In the genomic region with DNA sequence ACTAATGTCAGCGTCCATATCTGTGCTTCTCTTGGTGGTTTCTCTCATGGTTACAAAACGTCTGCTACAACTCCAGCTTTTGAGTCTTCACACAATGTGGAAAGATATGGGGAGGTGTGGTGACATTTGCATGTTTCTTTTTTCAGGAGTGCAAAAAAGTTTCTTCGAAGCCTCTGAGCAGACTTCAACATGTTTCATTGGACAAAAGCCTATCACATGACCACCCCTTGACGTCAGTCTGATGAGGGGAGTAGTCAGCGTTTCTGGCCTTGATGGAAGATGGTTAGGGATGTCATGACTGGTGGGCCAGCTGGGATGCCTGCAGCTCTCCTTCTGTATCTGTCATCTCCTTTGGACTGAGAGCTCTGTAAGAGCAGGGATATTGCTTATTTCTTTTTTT, we compare ENCODE assay signal across 1 cellular context.
TF ChIP-seq lines count a peak whose summit lies in the region.

No MANE protein-coding gene starts in this region.

TF ChIP-seq in K562, 482 proteins besides CTCF, POLR2A, EP300 and RAD21 (continued from another document):
- TF ChIP-seq, protein P1, sequence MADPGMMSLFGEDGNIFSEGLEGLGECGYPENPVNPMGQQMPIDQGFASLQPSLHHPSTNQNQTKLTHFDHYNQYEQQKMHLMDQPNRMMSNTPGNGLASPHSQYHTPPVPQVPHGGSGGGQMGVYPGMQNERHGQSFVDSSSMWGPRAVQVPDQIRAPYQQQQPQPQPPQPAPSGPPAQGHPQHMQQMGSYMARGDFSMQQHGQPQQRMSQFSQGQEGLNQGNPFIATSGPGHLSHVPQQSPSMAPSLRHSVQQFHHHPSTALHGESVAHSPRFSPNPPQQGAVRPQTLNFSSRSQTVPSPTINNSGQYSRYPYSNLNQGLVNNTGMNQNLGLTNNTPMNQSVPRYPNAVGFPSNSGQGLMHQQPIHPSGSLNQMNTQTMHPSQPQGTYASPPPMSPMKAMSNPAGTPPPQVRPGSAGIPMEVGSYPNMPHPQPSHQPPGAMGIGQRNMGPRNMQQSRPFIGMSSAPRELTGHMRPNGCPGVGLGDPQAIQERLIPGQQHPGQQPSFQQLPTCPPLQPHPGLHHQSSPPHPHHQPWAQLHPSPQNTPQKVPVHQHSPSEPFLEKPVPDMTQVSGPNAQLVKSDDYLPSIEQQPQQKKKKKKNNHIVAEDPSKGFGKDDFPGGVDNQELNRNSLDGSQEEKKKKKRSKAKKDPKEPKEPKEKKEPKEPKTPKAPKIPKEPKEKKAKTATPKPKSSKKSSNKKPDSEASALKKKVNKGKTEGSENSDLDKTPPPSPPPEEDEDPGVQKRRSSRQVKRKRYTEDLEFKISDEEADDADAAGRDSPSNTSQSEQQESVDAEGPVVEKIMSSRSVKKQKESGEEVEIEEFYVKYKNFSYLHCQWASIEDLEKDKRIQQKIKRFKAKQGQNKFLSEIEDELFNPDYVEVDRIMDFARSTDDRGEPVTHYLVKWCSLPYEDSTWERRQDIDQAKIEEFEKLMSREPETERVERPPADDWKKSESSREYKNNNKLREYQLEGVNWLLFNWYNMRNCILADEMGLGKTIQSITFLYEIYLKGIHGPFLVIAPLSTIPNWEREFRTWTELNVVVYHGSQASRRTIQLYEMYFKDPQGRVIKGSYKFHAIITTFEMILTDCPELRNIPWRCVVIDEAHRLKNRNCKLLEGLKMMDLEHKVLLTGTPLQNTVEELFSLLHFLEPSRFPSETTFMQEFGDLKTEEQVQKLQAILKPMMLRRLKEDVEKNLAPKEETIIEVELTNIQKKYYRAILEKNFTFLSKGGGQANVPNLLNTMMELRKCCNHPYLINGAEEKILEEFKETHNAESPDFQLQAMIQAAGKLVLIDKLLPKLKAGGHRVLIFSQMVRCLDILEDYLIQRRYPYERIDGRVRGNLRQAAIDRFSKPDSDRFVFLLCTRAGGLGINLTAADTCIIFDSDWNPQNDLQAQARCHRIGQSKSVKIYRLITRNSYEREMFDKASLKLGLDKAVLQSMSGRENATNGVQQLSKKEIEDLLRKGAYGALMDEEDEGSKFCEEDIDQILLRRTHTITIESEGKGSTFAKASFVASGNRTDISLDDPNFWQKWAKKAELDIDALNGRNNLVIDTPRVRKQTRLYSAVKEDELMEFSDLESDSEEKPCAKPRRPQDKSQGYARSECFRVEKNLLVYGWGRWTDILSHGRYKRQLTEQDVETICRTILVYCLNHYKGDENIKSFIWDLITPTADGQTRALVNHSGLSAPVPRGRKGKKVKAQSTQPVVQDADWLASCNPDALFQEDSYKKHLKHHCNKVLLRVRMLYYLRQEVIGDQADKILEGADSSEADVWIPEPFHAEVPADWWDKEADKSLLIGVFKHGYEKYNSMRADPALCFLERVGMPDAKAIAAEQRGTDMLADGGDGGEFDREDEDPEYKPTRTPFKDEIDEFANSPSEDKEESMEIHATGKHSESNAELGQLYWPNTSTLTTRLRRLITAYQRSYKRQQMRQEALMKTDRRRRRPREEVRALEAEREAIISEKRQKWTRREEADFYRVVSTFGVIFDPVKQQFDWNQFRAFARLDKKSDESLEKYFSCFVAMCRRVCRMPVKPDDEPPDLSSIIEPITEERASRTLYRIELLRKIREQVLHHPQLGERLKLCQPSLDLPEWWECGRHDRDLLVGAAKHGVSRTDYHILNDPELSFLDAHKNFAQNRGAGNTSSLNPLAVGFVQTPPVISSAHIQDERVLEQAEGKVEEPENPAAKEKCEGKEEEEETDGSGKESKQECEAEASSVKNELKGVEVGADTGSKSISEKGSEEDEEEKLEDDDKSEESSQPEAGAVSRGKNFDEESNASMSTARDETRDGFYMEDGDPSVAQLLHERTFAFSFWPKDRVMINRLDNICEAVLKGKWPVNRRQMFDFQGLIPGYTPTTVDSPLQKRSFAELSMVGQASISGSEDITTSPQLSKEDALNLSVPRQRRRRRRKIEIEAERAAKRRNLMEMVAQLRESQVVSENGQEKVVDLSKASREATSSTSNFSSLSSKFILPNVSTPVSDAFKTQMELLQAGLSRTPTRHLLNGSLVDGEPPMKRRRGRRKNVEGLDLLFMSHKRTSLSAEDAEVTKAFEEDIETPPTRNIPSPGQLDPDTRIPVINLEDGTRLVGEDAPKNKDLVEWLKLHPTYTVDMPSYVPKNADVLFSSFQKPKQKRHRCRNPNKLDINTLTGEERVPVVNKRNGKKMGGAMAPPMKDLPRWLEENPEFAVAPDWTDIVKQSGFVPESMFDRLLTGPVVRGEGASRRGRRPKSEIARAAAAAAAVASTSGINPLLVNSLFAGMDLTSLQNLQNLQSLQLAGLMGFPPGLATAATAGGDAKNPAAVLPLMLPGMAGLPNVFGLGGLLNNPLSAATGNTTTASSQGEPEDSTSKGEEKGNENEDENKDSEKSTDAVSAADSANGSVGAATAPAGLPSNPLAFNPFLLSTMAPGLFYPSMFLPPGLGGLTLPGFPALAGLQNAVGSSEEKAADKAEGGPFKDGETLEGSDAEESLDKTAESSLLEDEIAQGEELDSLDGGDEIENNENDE (IDR thresholded peaks at IDR 0.05; ENCODE audit: low read depth, low read length), result no peak
- 0 out of 2 replicates have a peak, but pooled peaks have one; percentile 18 for TF ChIP-seq CBFA2T2 (conservative IDR thresholded peaks at IDR 0.05)
- no peak for TF ChIP-seq FOXK2 (conservative IDR thresholded peaks at IDR 0.05 in 1 of 2, IDR thresholded peaks at IDR 0.05 in 1 of 2; ENCODE audit: low read depth in 2 of 2)
- TF ChIP-seq RAD51 (IDR thresholded peaks at IDR 0.05; ENCODE audit: borderline replicate concordance, low read depth), result peak; percentile 81
- peak; percentile 50; the same call in 1 of the 2 replicates for TF ChIP-seq TOE1 (IDR thresholded peaks at IDR 0.05; ENCODE audit: borderline replicate concordance)
- no peak for TF ChIP-seq TOE1 (CRISPR knock-in tag; IDR thresholded peaks at IDR 0.05; ENCODE audit: borderline replicate concordance, low read depth)
- TF ChIP-seq, protein P2, sequence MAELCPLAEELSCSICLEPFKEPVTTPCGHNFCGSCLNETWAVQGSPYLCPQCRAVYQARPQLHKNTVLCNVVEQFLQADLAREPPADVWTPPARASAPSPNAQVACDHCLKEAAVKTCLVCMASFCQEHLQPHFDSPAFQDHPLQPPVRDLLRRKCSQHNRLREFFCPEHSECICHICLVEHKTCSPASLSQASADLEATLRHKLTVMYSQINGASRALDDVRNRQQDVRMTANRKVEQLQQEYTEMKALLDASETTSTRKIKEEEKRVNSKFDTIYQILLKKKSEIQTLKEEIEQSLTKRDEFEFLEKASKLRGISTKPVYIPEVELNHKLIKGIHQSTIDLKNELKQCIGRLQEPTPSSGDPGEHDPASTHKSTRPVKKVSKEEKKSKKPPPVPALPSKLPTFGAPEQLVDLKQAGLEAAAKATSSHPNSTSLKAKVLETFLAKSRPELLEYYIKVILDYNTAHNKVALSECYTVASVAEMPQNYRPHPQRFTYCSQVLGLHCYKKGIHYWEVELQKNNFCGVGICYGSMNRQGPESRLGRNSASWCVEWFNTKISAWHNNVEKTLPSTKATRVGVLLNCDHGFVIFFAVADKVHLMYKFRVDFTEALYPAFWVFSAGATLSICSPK (IDR thresholded peaks at IDR 0.05; ENCODE audit: borderline replicate concordance), result no peak
- TF ChIP-seq, protein P3, sequence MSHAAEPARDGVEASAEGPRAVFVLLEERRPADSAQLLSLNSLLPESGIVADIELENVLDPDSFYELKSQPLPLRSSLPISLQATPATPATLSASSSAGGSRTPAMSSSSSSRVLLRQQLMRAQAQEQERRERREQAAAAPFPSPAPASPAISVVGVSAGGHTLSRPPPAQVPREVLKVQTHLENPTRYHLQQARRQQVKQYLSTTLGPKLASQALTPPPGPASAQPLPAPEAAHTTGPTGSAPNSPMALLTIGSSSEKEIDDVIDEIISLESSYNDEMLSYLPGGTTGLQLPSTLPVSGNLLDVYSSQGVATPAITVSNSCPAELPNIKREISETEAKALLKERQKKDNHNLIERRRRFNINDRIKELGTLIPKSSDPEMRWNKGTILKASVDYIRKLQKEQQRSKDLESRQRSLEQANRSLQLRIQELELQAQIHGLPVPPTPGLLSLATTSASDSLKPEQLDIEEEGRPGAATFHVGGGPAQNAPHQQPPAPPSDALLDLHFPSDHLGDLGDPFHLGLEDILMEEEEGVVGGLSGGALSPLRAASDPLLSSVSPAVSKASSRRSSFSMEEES (CRISPR knock-in tag; IDR thresholded peaks at IDR 0.05), result peak; percentile 84
- no peak for TF ChIP-seq CBX3 (IDR thresholded peaks at IDR 0.05; ENCODE audit: borderline replicate concordance in 1 of 2, low read length in 2 of 2)
- TF ChIP-seq, protein P4, sequence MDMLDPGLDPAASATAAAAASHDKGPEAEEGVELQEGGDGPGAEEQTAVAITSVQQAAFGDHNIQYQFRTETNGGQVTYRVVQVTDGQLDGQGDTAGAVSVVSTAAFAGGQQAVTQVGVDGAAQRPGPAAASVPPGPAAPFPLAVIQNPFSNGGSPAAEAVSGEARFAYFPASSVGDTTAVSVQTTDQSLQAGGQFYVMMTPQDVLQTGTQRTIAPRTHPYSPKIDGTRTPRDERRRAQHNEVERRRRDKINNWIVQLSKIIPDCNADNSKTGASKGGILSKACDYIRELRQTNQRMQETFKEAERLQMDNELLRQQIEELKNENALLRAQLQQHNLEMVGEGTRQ (CRISPR knock-in tag; IDR thresholded peaks at IDR 0.05), result peak; percentile 80
- TF ChIP-seq, protein P5, sequence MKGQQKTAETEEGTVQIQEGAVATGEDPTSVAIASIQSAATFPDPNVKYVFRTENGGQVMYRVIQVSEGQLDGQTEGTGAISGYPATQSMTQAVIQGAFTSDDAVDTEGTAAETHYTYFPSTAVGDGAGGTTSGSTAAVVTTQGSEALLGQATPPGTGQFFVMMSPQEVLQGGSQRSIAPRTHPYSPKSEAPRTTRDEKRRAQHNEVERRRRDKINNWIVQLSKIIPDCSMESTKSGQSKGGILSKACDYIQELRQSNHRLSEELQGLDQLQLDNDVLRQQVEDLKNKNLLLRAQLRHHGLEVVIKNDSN (CRISPR knock-in tag; IDR thresholded peaks at IDR 0.05), result peak; percentile 76
- TF ChIP-seq HDAC2 (IDR thresholded peaks at IDR 0.05), result no peak
